ENCODE assay signal across 1 cellular context in the genomic region with DNA sequence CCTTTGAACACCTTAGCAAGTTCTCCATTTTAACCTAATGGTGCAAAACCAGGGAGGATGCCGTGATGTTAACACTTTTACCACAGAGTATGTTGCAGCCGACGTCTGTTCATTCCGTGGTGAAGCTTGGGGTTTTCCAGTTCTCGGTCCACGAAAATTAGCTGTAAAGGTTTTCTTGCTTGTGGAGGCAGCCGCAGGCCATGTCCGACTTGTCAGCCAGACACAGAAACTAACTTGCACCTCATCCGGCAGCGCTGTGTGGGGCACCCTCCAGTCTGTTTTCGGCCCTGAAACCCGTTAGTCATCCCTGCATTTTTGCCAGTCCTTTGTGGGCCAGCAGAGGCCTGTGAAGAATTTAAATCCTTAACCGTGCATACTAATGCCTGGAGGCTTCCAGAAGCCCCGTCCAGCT.
TF ChIP-seq lines count a peak whose summit lies in the region.

No MANE protein-coding gene starts in this region.

TF ChIP-seq in GM23338, 12 proteins besides CTCF, POLR2A, EP300 and RAD21 (continued from another document):
- TF ChIP-seq, protein P1, sequence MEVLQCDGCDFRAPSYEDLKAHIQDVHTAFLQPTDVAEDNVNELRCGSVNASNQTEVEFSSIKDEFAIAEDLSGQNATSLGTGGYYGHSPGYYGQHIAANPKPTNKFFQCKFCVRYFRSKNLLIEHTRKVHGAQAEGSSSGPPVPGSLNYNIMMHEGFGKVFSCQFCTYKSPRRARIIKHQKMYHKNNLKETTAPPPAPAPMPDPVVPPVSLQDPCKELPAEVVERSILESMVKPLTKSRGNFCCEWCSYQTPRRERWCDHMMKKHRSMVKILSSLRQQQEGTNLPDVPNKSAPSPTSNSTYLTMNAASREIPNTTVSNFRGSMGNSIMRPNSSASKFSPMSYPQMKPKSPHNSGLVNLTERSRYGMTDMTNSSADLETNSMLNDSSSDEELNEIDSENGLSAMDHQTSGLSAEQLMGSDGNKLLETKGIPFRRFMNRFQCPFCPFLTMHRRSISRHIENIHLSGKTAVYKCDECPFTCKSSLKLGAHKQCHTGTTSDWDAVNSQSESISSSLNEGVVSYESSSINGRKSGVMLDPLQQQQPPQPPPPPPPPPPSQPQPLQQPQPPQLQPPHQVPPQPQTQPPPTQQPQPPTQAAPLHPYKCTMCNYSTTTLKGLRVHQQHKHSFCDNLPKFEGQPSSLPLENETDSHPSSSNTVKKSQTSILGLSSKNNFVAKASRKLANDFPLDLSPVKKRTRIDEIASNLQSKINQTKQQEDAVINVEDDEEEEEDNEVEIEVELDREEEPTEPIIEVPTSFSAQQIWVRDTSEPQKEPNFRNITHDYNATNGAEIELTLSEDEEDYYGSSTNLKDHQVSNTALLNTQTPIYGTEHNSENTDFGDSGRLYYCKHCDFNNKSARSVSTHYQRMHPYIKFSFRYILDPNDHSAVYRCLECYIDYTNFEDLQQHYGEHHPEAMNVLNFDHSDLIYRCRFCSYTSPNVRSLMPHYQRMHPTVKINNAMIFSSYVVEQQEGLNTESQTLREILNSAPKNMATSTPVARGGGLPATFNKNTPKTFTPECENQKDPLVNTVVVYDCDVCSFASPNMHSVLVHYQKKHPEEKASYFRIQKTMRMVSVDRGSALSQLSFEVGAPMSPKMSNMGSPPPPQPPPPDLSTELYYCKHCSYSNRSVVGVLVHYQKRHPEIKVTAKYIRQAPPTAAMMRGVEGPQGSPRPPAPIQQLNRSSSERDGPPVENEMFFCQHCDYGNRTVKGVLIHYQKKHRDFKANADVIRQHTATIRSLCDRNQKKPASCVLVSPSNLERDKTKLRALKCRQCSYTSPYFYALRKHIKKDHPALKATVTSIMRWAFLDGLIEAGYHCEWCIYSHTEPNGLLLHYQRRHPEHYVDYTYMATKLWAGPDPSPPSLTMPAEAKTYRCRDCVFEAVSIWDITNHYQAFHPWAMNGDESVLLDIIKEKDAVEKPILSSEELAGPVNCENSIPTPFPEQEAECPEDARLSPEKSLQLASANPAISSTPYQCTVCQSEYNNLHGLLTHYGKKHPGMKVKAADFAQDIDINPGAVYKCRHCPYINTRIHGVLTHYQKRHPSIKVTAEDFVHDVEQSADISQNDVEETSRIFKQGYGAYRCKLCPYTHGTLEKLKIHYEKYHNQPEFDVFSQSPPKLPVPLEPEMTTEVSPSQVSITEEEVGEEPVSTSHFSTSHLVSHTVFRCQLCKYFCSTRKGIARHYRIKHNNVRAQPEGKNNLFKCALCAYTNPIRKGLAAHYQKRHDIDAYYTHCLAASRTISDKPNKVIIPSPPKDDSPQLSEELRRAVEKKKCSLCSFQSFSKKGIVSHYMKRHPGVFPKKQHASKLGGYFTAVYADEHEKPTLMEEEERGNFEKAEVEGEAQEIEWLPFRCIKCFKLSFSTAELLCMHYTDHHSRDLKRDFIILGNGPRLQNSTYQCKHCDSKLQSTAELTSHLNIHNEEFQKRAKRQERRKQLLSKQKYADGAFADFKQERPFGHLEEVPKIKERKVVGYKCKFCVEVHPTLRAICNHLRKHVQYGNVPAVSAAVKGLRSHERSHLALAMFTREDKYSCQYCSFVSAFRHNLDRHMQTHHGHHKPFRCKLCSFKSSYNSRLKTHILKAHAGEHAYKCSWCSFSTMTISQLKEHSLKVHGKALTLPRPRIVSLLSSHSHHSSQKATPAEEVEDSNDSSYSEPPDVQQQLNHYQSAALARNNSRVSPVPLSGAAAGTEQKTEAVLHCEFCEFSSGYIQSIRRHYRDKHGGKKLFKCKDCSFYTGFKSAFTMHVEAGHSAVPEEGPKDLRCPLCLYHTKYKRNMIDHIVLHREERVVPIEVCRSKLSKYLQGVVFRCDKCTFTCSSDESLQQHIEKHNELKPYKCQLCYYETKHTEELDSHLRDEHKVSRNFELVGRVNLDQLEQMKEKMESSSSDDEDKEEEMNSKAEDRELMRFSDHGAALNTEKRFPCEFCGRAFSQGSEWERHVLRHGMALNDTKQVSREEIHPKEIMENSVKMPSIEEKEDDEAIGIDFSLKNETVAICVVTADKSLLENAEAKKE (CRISPR knock-in tag; IDR thresholded peaks at IDR 0.05): no peak
- TF ChIP-seq EZH2 (IDR thresholded peaks at IDR 0.05; ENCODE audit: low read depth, unreplicated experiment) (no peak), EZH2phosphoT487 (IDR thresholded peaks at IDR 0.05; ENCODE audit: unreplicated experiment) (no peak)
TF ChIP-seq in GM23338: peak in this region for 0.
